ENCODE assay signal across 9 cellular contexts in the genomic region with DNA sequence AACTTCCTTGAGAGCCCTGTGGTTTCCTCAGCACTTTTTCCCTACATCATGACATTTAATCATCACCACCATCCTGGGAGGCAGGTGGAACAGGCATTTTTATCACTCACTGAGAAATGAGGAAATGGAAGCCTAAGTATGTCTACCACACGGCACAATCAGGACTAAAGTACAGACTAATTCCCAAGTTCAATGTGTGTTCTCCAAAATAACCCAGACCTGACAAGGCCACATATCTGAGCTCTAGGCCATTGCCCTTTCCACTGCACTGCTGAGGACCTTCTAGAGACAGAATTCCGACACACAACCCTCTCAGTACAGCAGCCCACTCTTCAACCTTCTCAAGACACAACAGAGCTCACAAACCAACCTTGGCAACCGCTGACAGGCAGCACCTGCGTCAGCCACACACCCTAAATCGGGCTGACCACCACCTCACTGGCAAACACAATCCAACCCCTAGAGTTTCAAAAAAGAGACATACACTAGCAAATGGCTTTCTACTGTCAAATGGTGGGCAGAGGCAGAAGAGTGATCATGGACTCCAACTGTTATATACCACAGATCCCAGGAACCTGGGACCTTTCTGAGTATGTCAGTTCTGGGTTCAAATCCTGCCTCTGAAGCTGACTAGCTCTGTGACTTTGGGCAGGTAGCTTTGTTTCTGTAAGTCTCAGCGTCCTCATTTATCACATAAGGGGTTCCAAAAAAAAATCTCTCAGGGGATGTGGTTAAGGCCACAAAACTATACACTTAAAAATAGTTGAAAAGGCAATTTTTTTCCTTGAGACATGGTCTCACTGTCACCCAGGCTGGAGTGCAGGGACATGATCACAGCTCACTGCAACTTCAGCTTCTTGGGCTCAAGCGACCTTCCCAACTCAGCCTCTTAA. TPM values are rescaled to one million over a fixed set of nuclear protein-coding genes. Genes with fewer than 3 reads are reported as not detected.
DNase-seq lines count a peak whose midpoint lies in the region; ATAC-seq lines count a peak whose summit lies in the region.
"Had no signal": no experiment of that assay in that cellular context is flagged by ENCODE, and none has a peak within 500 bp of the region (broad histone marks: within the 10 kb centered on the region; RNA-seq: fewer than 3 reads in every experiment).

No MANE protein-coding gene starts in this region.

- H3K36me3 Mint-ChIP-seq in CD4-positive, CD25-positive, alpha-beta regulatory T cell: no peaks in the 10 kb centered on the region
- no peaks in the 10 kb centered on the region for H3K36me3 Mint-ChIP-seq in immature natural killer cell

- no peak overlapping the region for H3K4me3 Mint-ChIP-seq in CD4-positive, CD25-positive, alpha-beta regulatory T cell
- peak overlapping the region; percentile 1 to 70 (median 51) for H3K4me3 Mint-ChIP-seq in immature natural killer cell

- peak overlapping the region in 2 of 3 donors; percentile 16 to 45 for H3K27ac Mint-ChIP-seq in CD4-positive, CD25-positive, alpha-beta regulatory T cell
- H3K27ac Mint-ChIP-seq in immature natural killer cell: peak overlapping the region; percentile 35 to 74 (median 70)

- H3K4me3 ChIP-seq in CD4-positive, CD25-positive, alpha-beta regulatory T cell (ENCODE audit: low read depth, low read length): no peak overlapping the region

- H3K27ac ChIP-seq in CD4-positive, CD25-positive, alpha-beta regulatory T cell (ENCODE audit: insufficient read depth, low read length, poor library complexity, severe bottlenecking): no peak overlapping the region
- H3K27ac ChIP-seq: parathyroid adenoma had no signal

- H3K27me3 ChIP-seq in CD4-positive, CD25-positive, alpha-beta regulatory T cell (ENCODE audit: control insufficient read depth, insufficient read depth, low read length): no peaks in the 10 kb centered on the region

- H3K4me1 ChIP-seq in CD4-positive, CD25-positive, alpha-beta regulatory T cell (ENCODE audit: control insufficient read depth, insufficient read depth, low read length, poor library complexity, severe bottlenecking): no peaks in the 10 kb centered on the region

- no peak for ATAC-seq in CD4-positive, CD25-positive, alpha-beta regulatory T cell (ENCODE audit: low read depth in 2 of 2)
- ATAC-seq in GM18909 (IDR thresholded peaks at IDR 0.05; ENCODE audit: poor library complexity, unreplicated experiment) (peak; percentile 10), HG03175 (IDR thresholded peaks at IDR 0.05; ENCODE audit: unreplicated experiment) (peak; percentile 26)

- peaks cover 0 to 2% (median 0%) of the 10 kb centered on the region in 7 donors for H3K9me3 Mint-ChIP-seq in CD4-positive, CD25-positive, alpha-beta regulatory T cell
- no peaks in the 10 kb centered on the region for H3K9me3 Mint-ChIP-seq in immature natural killer cell

- H3K36me3 ChIP-seq in CD4-positive, CD25-positive, alpha-beta regulatory T cell (ENCODE audit: control insufficient read depth, insufficient read depth, low read length): no peaks in the 10 kb centered on the region

- DNase-seq in CD4-positive, CD25-positive, alpha-beta regulatory T cell: peak in 1 of 3 donors; percentile 42
- DNase-seq in immature natural killer cell (peak; percentile 27 to 40 (median 35)), glomerular visceral epithelial cell (ENCODE audit: extremely low spot score) (no peak), NCI-H1436 treated with DMSO at 0.1 percent for 48 hours (lab: John Stamatoyannopoulos, UW) (no peak), T1000 (lab: John Stamatoyannopoulos, UW) (no peak)
- no peak for DNase-seq in activated CD4-positive, CD25-positive, alpha-beta regulatory T cell treated with anti-CD3 and anti-CD28 coated beads, Interleukin-2, amount 50 U/mL, for 72 hours

- H3K27me3 Mint-ChIP-seq in CD4-positive, CD25-positive, alpha-beta regulatory T cell: no peaks in the 10 kb centered on the region
- no peaks in the 10 kb centered on the region for H3K27me3 Mint-ChIP-seq in immature natural killer cell (ENCODE audit: low read depth in 3 of 3)

- peaks cover 0 to 23% (median 0%) of the 10 kb centered on the region in 4 donors for H3K4me1 Mint-ChIP-seq in CD4-positive, CD25-positive, alpha-beta regulatory T cell
- H3K4me1 Mint-ChIP-seq in immature natural killer cell: peaks cover 82 to 94% of the 10 kb centered on the region in 2 donors

- H3K9me3 ChIP-seq in CD4-positive, CD25-positive, alpha-beta regulatory T cell (ENCODE audit: control insufficient read depth in 2 of 2, low read length in 2 of 2): no peaks in the 10 kb centered on the region

RNA-seq across cellular contexts. Expression of gene SMCO4, which starts 16.3 kb away (rescaled TPM):
- total RNA-seq in CD4-positive, CD25-positive, alpha-beta regulatory T cell: 6.5 TPM
- polyA plus RNA-seq in CD4-positive, CD25-positive, alpha-beta regulatory T cell: 10 to 100 TPM in 1 of 4 donors, 1 to 10 TPM in 3; 4.8 to 12.8 (median 4.9) TPM
- 10 to 100 TPM; 10.2 to 11.1 (median 10.3) TPM for polyA plus RNA-seq in immature natural killer cell

Comparison
In these comparisons a context has a peak if more than half of its experiments do, and no peak if none do; other contexts are left out.
1. ATAC-seq: peak in GM18909 (single experiment) and HG03175 (single experiment); none in CD4-positive, CD25-positive, alpha-beta regulatory T cell (0 of 2).
2. DNase-seq: peak in immature natural killer cell (3 of 3); none in glomerular visceral epithelial cell (single experiment), activated CD4-positive, CD25-positive, alpha-beta regulatory T cell treated with anti-CD3 and anti-CD28 coated beads, Interleukin-2, amount 50 U/mL, for 72 hours (single experiment), NCI-H1436 treated with DMSO at 0.1 percent for 48 hours (single experiment) and T1000 (single experiment).
3. H3K4me3 Mint-ChIP-seq: peak in immature natural killer cell (5 of 5); none in CD4-positive, CD25-positive, alpha-beta regulatory T cell (0 of 4).